Comparison of ENCODE assay signal across 1 cellular context in genomic region chr17:18323007-18323406, GRCh38.
TF ChIP-seq lines count a peak whose summit lies in the region.

No MANE protein-coding gene starts in this region.

TF ChIP-seq in HepG2, 621 proteins besides CTCF, POLR2A, EP300 and RAD21:
- TF ChIP-seq GRHL1 (CRISPR knock-in tag; conservative IDR thresholded peaks at IDR 0.05): no peak
- no peak for TF ChIP-seq RAD51 (IDR thresholded peaks at IDR 0.05; ENCODE audit: borderline replicate concordance)
- no peak for TF ChIP-seq MTERF4 (CRISPR knock-in tag; IDR thresholded peaks at IDR 0.05)
- no peak for TF ChIP-seq ZNF816 (CRISPR knock-in tag; IDR thresholded peaks at IDR 0.05; ENCODE audit: borderline replicate concordance)
- no peak for TF ChIP-seq ZNF644 (CRISPR knock-in tag; IDR thresholded peaks at IDR 0.05; ENCODE audit: low read depth)
- TF ChIP-seq ELF3 (CRISPR knock-in tag; IDR thresholded peaks at IDR 0.05): no peak
- TF ChIP-seq ARID4A (CRISPR knock-in tag; IDR thresholded peaks at IDR 0.05; ENCODE audit: borderline replicate concordance): no peak
- TF ChIP-seq DMTF1 (CRISPR knock-in tag; IDR thresholded peaks at IDR 0.05): no peak
- no peak for TF ChIP-seq ZNF567 (CRISPR knock-in tag; IDR thresholded peaks at IDR 0.05; ENCODE audit: borderline replicate concordance)
- no peak for TF ChIP-seq ZNF557 (CRISPR knock-in tag; IDR thresholded peaks at IDR 0.05)
- no peak for TF ChIP-seq FUBP1 (CRISPR knock-in tag; IDR thresholded peaks at IDR 0.05; ENCODE audit: borderline replicate concordance)
- no peak for TF ChIP-seq ZNF678 (CRISPR knock-in tag; IDR thresholded peaks at IDR 0.05)
- TF ChIP-seq DPF2 (CRISPR knock-in tag; IDR thresholded peaks at IDR 0.05; ENCODE audit: borderline replicate concordance, low read depth): no peak
